8 cellular contexts compared by ENCODE assay signal in genomic region chr9:82488702-82489578, GRCh38.
A peak's percentile ranks its signal among the peaks of the same experiment; 100 is the strongest.
DNase-seq lines count a peak whose midpoint lies in the region; ATAC-seq, FAIRE-seq and TF ChIP-seq lines count a peak whose summit lies in the region.

No MANE protein-coding gene starts in this region.

- H3K4me3 ChIP-seq in AG04450 (ENCODE audit: low read depth, low read length) = no peak overlapping the region

- H3K27ac ChIP-seq in AG04450 (ENCODE audit: low read depth, low read length) = no peak overlapping the region

- peak; percentile 21 for FAIRE-seq in endometrium (lab: Jason Lieb, UNC)

- POLR2A ChIA-PET in AG04450 (lab: Yijun Ruan, JAX) = interaction anchor here (1.4 kb wide), 1 partner anchor 634 kb away, joined by 3 read pairs; no protein-coding TSS in a partner anchor

- H3K9me3 ChIP-seq in AG04450 (ENCODE audit: control insufficient read depth, insufficient read depth, low read length) = no peaks in the 10 kb centered on the region

- no peak for ATAC-seq in GM18520 (IDR thresholded peaks at IDR 0.05; ENCODE audit: unreplicated experiment)

- peak; percentile 69 for DNase-seq in AG04450 (ENCODE audit: low read depth, low spot score)
- DNase-seq in NCI-H2081 (lab: John Stamatoyannopoulos, UW) = peak; percentile 38 to 80
- DNase-seq in mucosa of gallbladder (ENCODE audit: low spot score) = peak; percentile 31
- DNase-seq in RPMI8226 = no peak
- no peak for DNase-seq in HT-29 (ENCODE audit: low spot score)
- DNase-seq in stimulated activated naive CD4-positive, alpha-beta T cell (lab: John Stamatoyannopoulos, UW) = no peak

- TF ChIP-seq CTCF in AG04450 (IDR thresholded peaks at IDR 0.05; ENCODE audit: low read depth, low read length) = no peak

- no peaks in the 10 kb centered on the region for H3K27me3 ChIP-seq in AG04450 (ENCODE audit: control insufficient read depth, insufficient read depth, low read length)

- CTCF ChIA-PET in AG04450 (lab: Charles Lee) = interaction anchor here (0.6 to 3.1 kb wide), 2 partner anchors 118 to 474 kb away, joined by 3 to 8 read pairs; no protein-coding TSS in a partner anchor

Comparison
In these comparisons a context has a peak if more than half of its experiments do, and no peak if none do; other contexts are left out.
1. DNase-seq: peak in AG04450 (single experiment), NCI-H2081 (2 of 2) and mucosa of gallbladder (single experiment); none in RPMI8226 (single experiment), HT-29 (single experiment) and stimulated activated naive CD4-positive, alpha-beta T cell (0 of 6).